Comparison of ENCODE assay signal across 17 cellular contexts in genomic region chr1:33120436-33121231, GRCh38. TPM values are rescaled to one million over a fixed set of nuclear protein-coding genes. Genes with fewer than 3 reads are reported as not detected.
A peak's percentile ranks its signal among the peaks of the same experiment; 100 is the strongest.
DNase-seq lines count a peak whose midpoint lies in the region; ATAC-seq, FAIRE-seq and TF ChIP-seq lines count a peak whose summit lies in the region.
"Had no signal": no experiment of that assay in that cellular context is flagged by ENCODE, and none has a peak within 500 bp of the region (broad histone marks: within the 10 kb centered on the region; RNA-seq: fewer than 3 reads in every experiment).

No MANE protein-coding gene starts in this region.

- FAIRE-seq in GM12878 (lab: Jason Lieb, UNC) = no peak

- no peak overlapping the region for H3K14ac ChIP-seq in neuronal stem cell (ENCODE audit: low read length)

- peak overlapping the region in 1 of 3 donors; percentile 92 for H3K27ac Mint-ChIP-seq in IgD-negative memory B cell
- H3K27ac Mint-ChIP-seq: activated naive CD4-positive, alpha-beta T cell treated with anti-CD3 and anti-CD28 coated beads, Interleukin-2, amount 50 U/mL, for 24 hours; WTC11 had no signal

- 54% methylated on average over 8 of the region's 8 CpGs for WGBS in GM12878 (ENCODE audit: insufficient coverage, insufficient replicate concordance, low lambda C conversion rate, missing lambda C conversion rate)
- no CpG with 5 or more reads among the region's 8 CpGs for WGBS in neuronal stem cell (ENCODE audit: extremely low coverage in 2 of 2, insufficient read length in 2 of 2, insufficient replicate concordance in 1 of 2), 2 donors

- H3K9me3 ChIP-seq in GM12878 (replicated peaks; ENCODE audit: control insufficient read depth, insufficient read depth, low read length) = no peaks in the 10 kb centered on the region
- no peaks in the 10 kb centered on the region for H3K9me3 ChIP-seq in neuronal stem cell (replicated peaks in 1 of 2; ENCODE audit: control insufficient read depth in 2 of 2, insufficient read depth in 1 of 2, low read depth in 1 of 2, low read length in 2 of 2)
- H3K9me3 ChIP-seq: tibial artery had no signal

- RAD21 ChIA-PET in GM12878 (lab: Charles Lee; ENCODE audit: unreplicated experiment) = interaction anchor here (1.1 kb wide), 1 partner anchor 175 kb away, joined by 3 read pairs; no protein-coding TSS in a partner anchor

- no peak overlapping the region for H2BK15ac ChIP-seq in neuronal stem cell (ENCODE audit: low read length)

- peaks cover 2% of the 10 kb centered on the region for H3K27me3 Mint-ChIP-seq in IgD-negative memory B cell
- H3K27me3 Mint-ChIP-seq: activated naive CD4-positive, alpha-beta T cell treated with anti-CD3 and anti-CD28 coated beads, Interleukin-2, amount 50 U/mL, for 24 hours had no signal

- peak overlapping the region; percentile 75 for H3K4me2 ChIP-seq in GM12878 (ENCODE audit: control insufficient read depth, insufficient read depth)
- no peak overlapping the region for H3K4me2 ChIP-seq in neuronal stem cell (ENCODE audit: insufficient read depth, low read length, poor library complexity, severe bottlenecking)
- H3K4me2 ChIP-seq: PC-9 had no signal

- no peaks in the 10 kb centered on the region for H3K79me1 ChIP-seq in neuronal stem cell (ENCODE audit: low read depth, low read length)

- no peak overlapping the region for H4K8ac ChIP-seq in neuronal stem cell (ENCODE audit: low read depth, low read length)

- peak overlapping the region; percentile 58 for H2AK5ac ChIP-seq in neuronal stem cell (ENCODE audit: low read depth, low read length)

- peak overlapping the region; percentile 74; the same call in 1 of the 2 replicates for H2AFZ ChIP-seq in GM12878 (ENCODE audit: control insufficient read depth, low read depth, low read length)
- H2AFZ ChIP-seq in neuronal stem cell (ENCODE audit: low read length) = no peak overlapping the region
- H2AFZ ChIP-seq: parathyroid adenoma, PC-9 had no signal

- H4K91ac ChIP-seq in neuronal stem cell (ENCODE audit: low read depth, low read length, poor library complexity) = no peak overlapping the region

- H3K27ac ChIP-seq in GM12878 (ENCODE audit: control insufficient read depth, insufficient read depth) (peak overlapping the region; percentile 69), neuronal stem cell (replicated peaks; ENCODE audit: low read length) (no peak overlapping the region)
- H3K27ac ChIP-seq: parathyroid adenoma, PC-9, tibial artery had no signal

- TF ChIP-seq POLR2A in GM12878 (IDR thresholded peaks at IDR 0.05; ENCODE audit: low read depth, low read length) = no peak

- no peak overlapping the region for H3K18ac ChIP-seq in neuronal stem cell (ENCODE audit: low read length)

- CTCF ChIA-PET in GM12878 (lab: Yijun Ruan, JAX) = interaction anchor here (1.0 to 1.4 kb wide), 2 partner anchors 61 to 175 kb away, joined by 3 read pairs; partner anchors contain the start of gene TRIM62

- no peaks in the 10 kb centered on the region; the same call in 1 of the 2 replicates for H3K79me2 ChIP-seq in GM12878 (ENCODE audit: control insufficient read depth, insufficient read depth, low read length)
- H3K79me2 ChIP-seq: parathyroid adenoma had no signal

- TF ChIP-seq EP300 in GM12878 (IDR thresholded peaks at IDR 0.05; ENCODE audit: borderline replicate concordance in 1 of 2, control insufficient read depth in 1 of 2, low read depth in 2 of 2, low read length in 2 of 2) = no peak

- peak overlapping the region in 3 of 4 donors; percentile 54 to 78 (median 54) for H3K4me3 Mint-ChIP-seq in IgD-negative memory B cell
- H3K4me3 Mint-ChIP-seq: activated naive CD4-positive, alpha-beta T cell treated with anti-CD3 and anti-CD28 coated beads, Interleukin-2, amount 50 U/mL, for 24 hours; CD14-positive monocyte; WTC11 had no signal

- H3K36me3 ChIP-seq in GM12878 (ENCODE audit: control insufficient read depth in 2 of 2, insufficient read depth in 2 of 2, low read length in 1 of 2) (no peaks in the 10 kb centered on the region), neuronal stem cell (replicated peaks in 1 of 2; ENCODE audit: control insufficient read depth in 2 of 2, insufficient read depth in 2 of 2, low read length in 2 of 2) (no peaks in the 10 kb centered on the region)
- H3K36me3 ChIP-seq: tibial artery had no signal

- H3K4me1 ChIP-seq in GM12878 (ENCODE audit: control insufficient read depth, insufficient read depth, low read length) (peaks cover 10% of the 10 kb centered on the region), neuronal stem cell (ENCODE audit: control insufficient read depth in 2 of 2, insufficient read depth in 1 of 2, low read depth in 1 of 2, low read length in 2 of 2) (peaks cover 0 to 3% of the 10 kb centered on the region in 2 donors)
- H3K4me1 ChIP-seq: parathyroid adenoma, tibial artery had no signal

- H3K36me3 Mint-ChIP-seq in IgD-negative memory B cell = peaks cover 9% of the 10 kb centered on the region

- SMC1A ChIA-PET in GM12878 (lab: Charles Lee; ENCODE audit: uncharacterized antibody, unreplicated experiment) = no interaction called here

- H3K4me1 Mint-ChIP-seq in IgD-negative memory B cell = peaks cover 0 to 20% (median 5%) of the 10 kb centered on the region in 3 donors
- H3K4me1 Mint-ChIP-seq: CD14-positive monocyte, WTC11 had no signal

- ATAC-seq in GM21360 (IDR thresholded peaks at IDR 0.05; ENCODE audit: unreplicated experiment) (peak; percentile 51), GM12878 (peak; percentile 93)

- H3K23ac ChIP-seq in neuronal stem cell (ENCODE audit: low read depth, low read length, poor library complexity) = no peak overlapping the region

- no peaks in the 10 kb centered on the region for H3K27me3 ChIP-seq in GM12878 (replicated peaks in 1 of 2; ENCODE audit: control insufficient read depth in 2 of 2, insufficient read depth in 2 of 2, low read length in 1 of 2)
- H3K27me3 ChIP-seq in neuronal stem cell (ENCODE audit: control insufficient read depth in 3 of 3, insufficient read depth in 3 of 3, low read depth in 1 of 3, low read length in 3 of 3) = peaks cover 0 to 2% (median 0%) of the 10 kb centered on the region in 3 experiments

- no peak overlapping the region for H2BK120ac ChIP-seq in neuronal stem cell (ENCODE audit: low read depth, low read length)

- in situ Hi-C loops in GM12878 (cut with MboI) = no loop called here

- H4K20me1 ChIP-seq in GM12878 (ENCODE audit: control insufficient read depth, insufficient read depth) = no peaks in the 10 kb centered on the region

- DNase-seq in GM12878 (ENCODE audit: low read depth, low spot score) (no peak), neuronal stem cell (ENCODE audit: low spot score) (no peak), Ammon's horn (ENCODE audit: low spot score) (no peak), NCI-H748 (lab: John Stamatoyannopoulos, UW; ENCODE audit: unreplicated experiment) (no peak), SIG-M5 treated with dmso at 0.1 percent for 504 hours (lab: John Stamatoyannopoulos, UW; ENCODE audit: unreplicated experiment) (no peak)
- DNase-seq in activated CD4-positive, alpha-beta T cell treated with anti-CD3 and anti-CD28 coated beads for 48 hours = no peak
- DNase-seq: activated CD8-positive, alpha-beta memory T cell treated with anti-CD3 and anti-CD28 coated beads, Interleukin-2, amount 50 U/mL, for 48 hours; DMS79; PC-9; tibial artery had no signal

- H2BK5ac ChIP-seq in neuronal stem cell (ENCODE audit: low read length) = no peak overlapping the region

- peak overlapping the region; percentile 56; the same call in 1 of the 2 replicates for H3K9ac ChIP-seq in GM12878 (ENCODE audit: control insufficient read depth, insufficient read depth, low read length)
- no peak overlapping the region for H3K9ac ChIP-seq in neuronal stem cell (ENCODE audit: low read depth, low read length, poor library complexity)
- H3K9ac ChIP-seq: parathyroid adenoma had no signal

- POLR2A ChIA-PET in GM12878 (lab: Charles Lee) = no interaction called here

- no peak for TF ChIP-seq CTCF in GM12878 (IDR thresholded peaks at IDR 0.05 in 2 of 3, conservative IDR thresholded peaks at IDR 0.05 in 1 of 3; ENCODE audit: control insufficient read depth in 2 of 3, extremely low read depth in 1 of 3, insufficient read depth in 1 of 3, low read depth in 3 of 3, low read length in 3 of 3)

- no peak overlapping the region for H3K4ac ChIP-seq in neuronal stem cell (ENCODE audit: low read length)

- intact Hi-C loops in GM12878 (cut with micrococcal nuclease; ENCODE audit: unreplicated experiment) = loop anchor here (10.0 kb wide), 1 partner anchor 224 kb away; no protein-coding TSS in a partner anchor

- H3K4me3 ChIP-seq in GM12878 (no peak overlapping the region), neuronal stem cell (ENCODE audit: low read length in 2 of 2) (peak overlapping the region in 1 of 2 donors; percentile 57)
- H3K4me3 ChIP-seq: PC-9, skin epidermis, tibial artery had no signal

- H2BK12ac ChIP-seq in neuronal stem cell (ENCODE audit: low read length) = no peak overlapping the region

- H3K9me3 Mint-ChIP-seq in IgD-negative memory B cell = peaks cover 0 to 1% (median 1%) of the 10 kb centered on the region in 3 donors
- H3K9me3 Mint-ChIP-seq: activated naive CD4-positive, alpha-beta T cell treated with anti-CD3 and anti-CD28 coated beads, Interleukin-2, amount 50 U/mL, for 24 hours had no signal

- BruUV-seq in GM12878 (replicated peaks; lab: Mats Ljungman, UMichigan) = no TSS peak

- no peak for TF ChIP-seq RAD21 in GM12878 (IDR thresholded peaks at IDR 0.05; ENCODE audit: insufficient read depth, low read depth, low read length)

TF ChIP-seq in GM12878, 131 proteins besides CTCF, POLR2A, EP300 and RAD21 (continues in another document):
- no peak for TF ChIP-seq ZBED1 (IDR thresholded peaks at IDR 0.05; ENCODE audit: borderline replicate concordance)
- peak; percentile 39 for TF ChIP-seq JUNB (IDR thresholded peaks at IDR 0.05)

RNA-seq across cellular contexts. Expression of gene AZIN2, which starts 39.7 kb away (rescaled TPM):
- polyA plus RNA-seq in IgD-negative memory B cell (0.80 TPM), GM12878 (2011; rRNA removed) (0.04 and 0.14 TPM in 2 replicates), GM12878 (2014; fragmentation: Illumina TruSeq; extraction: Trizol) (0.03 and 0.12 TPM in 2 replicates), GM12878 (2014; fragmentation: Nextera tagmentation; extraction: Ambion mirVana) (under 1 TPM; 0.02 to 0.05 TPM), GM12878 (2014; rRNA removed) (0.15 and 0.52 TPM in 2 replicates), GM12878 (2016; fragmentation: Nextera tagmentation; extraction: Ambion mirVana) (under 1 TPM; 0.33 to 0.35 TPM)
- total RNA-seq in GM12878 (2013; cell fraction: nucleolus; rRNA removed) = 0.69 and 0.88 TPM in 2 replicates
- total RNA-seq in GM12878 (2014; rRNA removed) (0.16 and 0.85 TPM in 2 replicates), GM12878 (2014; rRNA removed; fragmentation: Illumina TruSeq; extraction: Trizol) (0.31 TPM in 1 of 2 replicates, not detected in the other), GM12878 (2021) (0.19 and 0.31 TPM in 2 replicates)
- polyA plus RNA-seq in GM12878 (2011; ENCODE audit: low read depth) = 2.5 TPM
- polyA plus RNA-seq in GM12878 (2011; cell fraction: cytosol; rRNA removed) = 0.18 and 0.22 TPM in 2 replicates
- polyA plus RNA-seq in GM12878 (2011; cell fraction: nucleus; rRNA removed) = 0.25 and 0.44 TPM in 2 replicates
- polyA plus RNA-seq in GM12878 (2012) = 0.34 and 0.55 TPM in 2 replicates
- polyA minus RNA-seq in GM12878 (2011; rRNA and poly(A)+ RNA removed) = 0.15 TPM in 1 of 2 replicates, not detected in the other
- not detected in 2 replicates for polyA minus RNA-seq in GM12878 (2011; cell fraction: cytosol; rRNA and poly(A)+ RNA removed)
- polyA minus RNA-seq in GM12878 (2011; cell fraction: nucleus; rRNA and poly(A)+ RNA removed) = 0.36 and 0.86 TPM in 2 replicates
- polyA plus RNA-seq in neuronal stem cell (2013, experiment 1 of 2) = 5.9 TPM
- 6.1 TPM for polyA plus RNA-seq in neuronal stem cell (2013, experiment 2 of 2)
